31 cellular contexts compared by ENCODE assay signal in the genomic region with DNA sequence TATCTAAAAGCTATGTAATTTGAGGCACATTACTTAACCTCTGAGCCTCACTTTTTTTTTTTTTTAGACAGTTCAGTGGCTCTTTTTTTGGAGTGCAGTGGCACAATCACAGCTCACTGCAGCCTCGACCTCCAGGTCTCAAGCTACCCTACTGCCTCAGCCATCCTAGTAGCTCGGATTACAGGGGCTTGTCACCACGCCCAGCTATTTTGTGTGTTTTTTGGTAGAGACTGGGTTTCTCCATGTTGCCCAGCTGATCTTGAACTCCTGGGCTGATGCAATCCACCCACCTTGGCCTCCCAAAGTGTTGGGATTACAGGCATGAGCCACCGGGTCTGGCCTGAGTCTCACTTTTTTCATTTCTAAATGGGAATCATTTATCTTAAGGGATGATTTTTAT.
"Had no signal": no experiment of that assay in that cellular context is flagged by ENCODE, and none has a peak within 500 bp of the region (broad histone marks: within the 10 kb centered on the region; RNA-seq: fewer than 3 reads in every experiment).

No MANE protein-coding gene starts in this region.

- H3K9me3 Mint-ChIP-seq: activated naive CD4-positive, alpha-beta T cell treated with anti-CD3 and anti-CD28 coated beads, Interleukin-2, amount 50 U/mL, for 24 hours; activated naive CD8-positive, alpha-beta T cell treated with anti-CD3 and anti-CD28 coated beads, Interleukin-2, amount 10 ng/mL, durations not matched to agents 7 days and 5 days; activated T-helper 17 cell treated with anti-CD3 and anti-CD28 coated beads, Interleukin-2, amount 50 U/mL, for 72 hours had no signal

- H3K4me1 ChIP-seq: ascending aorta had no signal

- ATAC-seq: activated CD8-positive, alpha-beta T cell treated with anti-CD3 and anti-CD28 coated beads for 36 hours; activated T-cell treated with anti-CD3 and anti-CD28 coated beads, Interleukin-2, amount 50 U/mL, for 72 hours; activated T-helper 17 cell treated with anti-CD3 and anti-CD28 coated beads, Interleukin-2, amount 50 U/mL, for 72 hours had no signal

- H3K4me1 Mint-ChIP-seq: activated CD4-positive, alpha-beta T cell treated with anti-CD3 and anti-CD28 coated beads, Interleukin-2, amount 10 ng/mL, durations not matched to agents 24 days and 14 days; activated naive CD4-positive, alpha-beta T cell treated with anti-CD3 and anti-CD28 coated beads, Interleukin-2, amount 50 U/mL, for 24 hours; activated naive CD8-positive, alpha-beta T cell treated with anti-CD3 and anti-CD28 coated beads, Interleukin-2, amount 10 ng/mL, durations not matched to agents 7 days and 5 days; activated T-helper 17 cell treated with anti-CD3 and anti-CD28 coated beads, Interleukin-2, amount 50 U/mL, for 72 hours; central memory CD8-positive, alpha-beta T cell had no signal

- H3K4me3 Mint-ChIP-seq: activated CD4-positive, alpha-beta T cell treated with anti-CD3 and anti-CD28 coated beads, Interleukin-2, amount 10 ng/mL, durations not matched to agents 24 days and 14 days; activated CD8-positive, alpha-beta T cell treated with anti-CD3 and anti-CD28 coated beads for 36 hours; activated naive CD4-positive, alpha-beta T cell treated with anti-CD3 and anti-CD28 coated beads, Interleukin-2, amount 50 U/mL, for 24 hours; activated naive CD8-positive, alpha-beta T cell treated with anti-CD3 and anti-CD28 coated beads, Interleukin-2, amount 10 ng/mL, durations not matched to agents 7 days and 5 days; activated T-cell treated with anti-CD3 and anti-CD28 coated beads, Interleukin-2, amount 50 U/mL, for 72 hours; activated T-helper 17 cell treated with anti-CD3 and anti-CD28 coated beads, Interleukin-2, amount 50 U/mL, for 72 hours; central memory CD8-positive, alpha-beta T cell had no signal

- H3K27ac Mint-ChIP-seq: activated CD4-positive, alpha-beta T cell treated with anti-CD3 and anti-CD28 coated beads, Interleukin-2, amount 10 ng/mL, durations not matched to agents 24 days and 14 days; activated CD8-positive, alpha-beta T cell treated with anti-CD3 and anti-CD28 coated beads for 36 hours; activated naive CD4-positive, alpha-beta T cell treated with anti-CD3 and anti-CD28 coated beads, Interleukin-2, amount 50 U/mL, for 24 hours; activated naive CD8-positive, alpha-beta T cell treated with anti-CD3 and anti-CD28 coated beads, Interleukin-2, amount 10 ng/mL, durations not matched to agents 7 days and 5 days; activated T-cell treated with anti-CD3 and anti-CD28 coated beads, Interleukin-2, amount 50 U/mL, for 72 hours; activated T-helper 17 cell treated with anti-CD3 and anti-CD28 coated beads, Interleukin-2, amount 50 U/mL, for 72 hours had no signal

- H3K27me3 ChIP-seq: ascending aorta, cardiac muscle cell, MG63, SJCRH30 had no signal

- H3K4me3 ChIP-seq: ascending aorta, cardiac muscle cell, MG63, SJCRH30, SK-N-MC had no signal

- H3K36me3 ChIP-seq: ascending aorta, cardiac muscle cell, MG63, SJCRH30, WERI-Rb-1 had no signal

- DNase-seq: activated CD4-positive, alpha-beta T cell treated with anti-CD3 and anti-CD28 coated beads, Interleukin-2, amount 10 ng/mL, durations not matched to agents 24 days and 14 days; activated CD4-positive, alpha-beta T cell treated with anti-CD3 and anti-CD28 coated beads, Interleukin-2, amount 50 U/mL, for 4 hours; activated CD8-positive, alpha-beta T cell treated with anti-CD3 and anti-CD28 coated beads for 36 hours; activated effector memory CD4-positive, alpha-beta T cell treated with anti-CD3 and anti-CD28 coated beads, Interleukin-2, amount 50 U/mL, for 16 hours; activated naive CD4-positive, alpha-beta T cell treated with Interleukin-2 at 50 U/mL for 16 hours; activated naive CD8-positive, alpha-beta T cell treated with anti-CD3 and anti-CD28 coated beads, Interleukin-2, amount 10 ng/mL, durations not matched to agents 7 days and 5 days; activated T-cell treated with anti-CD3 and anti-CD28 coated beads, Interleukin-2, amount 50 U/mL, for 1 hour; activated T-cell treated with anti-CD3 and anti-CD28 coated beads, Interleukin-2, amount 50 U/mL, for 72 hours; amygdala; Kasumi-1; MG63; NCI-H1048; NCI-H1105 treated with DMSO at 0.1 percent for 48 hours; NCI-H1436; NCI-H1694; NCI-H1930; NCI-H2171; NCI-H510A; NCI-H526; NCI-H748 treated with DMSO at 0.1 percent for 48 hours; OCI-M1; Right ventricle myocardium superior; SJCRH30; T1000; WERI-Rb-1 had no signal

- H3K9me3 ChIP-seq: ascending aorta, MG63 had no signal

- H3K27me3 Mint-ChIP-seq: activated CD4-positive, alpha-beta T cell treated with anti-CD3 and anti-CD28 coated beads, Interleukin-2, amount 10 ng/mL, durations not matched to agents 24 days and 14 days; activated CD8-positive, alpha-beta T cell treated with anti-CD3 and anti-CD28 coated beads for 36 hours; activated naive CD4-positive, alpha-beta T cell treated with anti-CD3 and anti-CD28 coated beads, Interleukin-2, amount 50 U/mL, for 24 hours; activated naive CD8-positive, alpha-beta T cell treated with anti-CD3 and anti-CD28 coated beads, Interleukin-2, amount 10 ng/mL, durations not matched to agents 7 days and 5 days; activated T-helper 17 cell treated with anti-CD3 and anti-CD28 coated beads, Interleukin-2, amount 50 U/mL, for 72 hours; central memory CD8-positive, alpha-beta T cell had no signal

- H3K27ac ChIP-seq: ascending aorta, cardiac muscle cell, SJCRH30, SK-N-MC, WERI-Rb-1 had no signal

- H3K36me3 Mint-ChIP-seq: activated naive CD4-positive, alpha-beta T cell treated with anti-CD3 and anti-CD28 coated beads, Interleukin-2, amount 50 U/mL, for 24 hours; activated naive CD8-positive, alpha-beta T cell treated with anti-CD3 and anti-CD28 coated beads, Interleukin-2, amount 10 ng/mL, durations not matched to agents 7 days and 5 days had no signal
